ENCODE assay signal across 12 cellular contexts in the genomic region with DNA sequence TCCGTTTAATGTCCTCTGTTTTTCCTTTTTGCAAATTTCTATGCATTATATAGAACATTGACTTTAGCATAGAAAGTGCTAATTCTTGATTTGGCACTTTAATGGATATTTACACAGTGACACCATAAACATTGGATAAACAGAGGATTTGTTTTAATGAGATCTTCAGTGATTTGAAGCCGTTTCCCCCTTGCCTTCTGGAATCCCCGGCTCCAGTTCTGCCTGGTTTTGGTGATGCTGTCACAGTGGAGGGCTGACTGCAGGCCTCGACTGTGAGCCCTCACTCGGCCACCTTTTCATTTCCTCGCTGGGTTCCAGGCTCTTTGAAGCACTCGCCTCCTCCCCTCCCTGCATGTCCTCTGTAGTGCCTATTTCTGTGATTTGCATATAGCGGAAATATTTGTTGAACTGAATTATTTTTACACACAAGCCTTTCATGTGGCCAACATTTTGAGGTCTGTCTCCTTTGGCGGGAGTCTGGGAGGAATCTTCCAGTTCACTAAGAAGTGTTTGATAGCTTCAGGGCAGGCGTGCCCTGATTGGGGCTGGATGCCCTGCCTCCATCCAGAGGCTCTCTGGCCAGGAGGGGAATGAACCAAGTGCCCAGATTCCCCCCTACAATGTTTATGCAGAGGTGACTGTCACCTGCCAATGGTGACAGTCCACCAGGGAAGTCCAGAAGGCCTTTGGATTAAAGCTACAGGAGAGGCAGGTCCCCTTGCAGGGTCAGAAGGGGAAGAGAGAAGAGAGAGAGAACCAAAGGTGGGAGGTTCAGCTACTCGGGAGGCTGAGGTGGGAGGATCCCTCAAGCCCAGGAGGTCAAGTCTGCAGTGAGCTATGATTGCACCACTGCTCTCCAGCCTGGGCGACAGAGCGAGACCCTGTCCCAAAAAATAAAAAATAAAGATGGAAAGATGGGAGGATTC.
A peak's percentile ranks its signal among the peaks of the same experiment; 100 is the strongest.
DNase-seq lines count a peak whose midpoint lies in the region; ATAC-seq and TF ChIP-seq lines count a peak whose summit lies in the region.
"Had no signal": no experiment of that assay in that cellular context is flagged by ENCODE, and none has a peak within 500 bp of the region (broad histone marks: within the 10 kb centered on the region; RNA-seq: fewer than 3 reads in every experiment).

No MANE protein-coding gene starts in this region.

- no peaks in the 10 kb centered on the region for H3K36me3 Mint-ChIP-seq in chondrocyte (ENCODE audit: low read depth)
- H3K36me3 Mint-ChIP-seq: natural killer cell treated with Interleukin-12 subunit alpha and Interleukin-12 subunit beta and Interleukin-15 and Interleukin-18, amount 100 ng/mL, for 72 hours had no signal

- H3K27me3 ChIP-seq in cardiac muscle cell (no peaks in the 10 kb centered on the region), transverse colon (no peaks in the 10 kb centered on the region)

- peak overlapping the region; percentile 36 for H3K27ac ChIP-seq in cardiac muscle cell
- peak overlapping the region; percentile 87 to 90 (median 88) for H3K27ac ChIP-seq in transverse colon

- intact Hi-C loops in Right ventricle myocardium inferior (cut with DNase I) = no loop called here
- intact Hi-C loops in transverse colon (cut with DNase I; ENCODE audit: low total_unique reads) = loop anchor here (10.0 kb wide), 1 partner anchor 70 kb away; the partner anchor contains the start of gene CUX1

- WGBS in transverse colon (ENCODE audit: low coverage in 1 of 2), 2 donors = 50 to 57% methylated on average over 6 to 13 of the region's 13 CpGs

- H3K9me3 Mint-ChIP-seq in chondrocyte (ENCODE audit: low read depth) = no peaks in the 10 kb centered on the region
- H3K9me3 Mint-ChIP-seq: natural killer cell treated with Interleukin-12 subunit alpha and Interleukin-12 subunit beta and Interleukin-15 and Interleukin-18, amount 100 ng/mL, for 72 hours had no signal

- DNase-seq in cardiac muscle cell (ENCODE audit: low read depth in 1 of 2, low spot score in 1 of 2) (no peak), Right ventricle myocardium inferior (ENCODE audit: missing footprints) (no peak), chondrocyte (ENCODE audit: low spot score) (no peak), transverse colon (no peak), NCI-H345 treated with DMSO at 0.1 percent for 48 hours (lab: John Stamatoyannopoulos, UW; ENCODE audit: unreplicated experiment) (no peak), ecto neural progenitor cell (ENCODE audit: low spot score) (no peak)
- DNase-seq: DMS 273 treated with DMSO at 0.1 percent for 48 hours; effector CD4-positive, alpha-beta T cell; T-helper 2 cell had no signal

- no peaks in the 10 kb centered on the region for H3K27me3 Mint-ChIP-seq in chondrocyte (ENCODE audit: low read depth)
- H3K27me3 Mint-ChIP-seq: natural killer cell treated with Interleukin-12 subunit alpha and Interleukin-12 subunit beta and Interleukin-15 and Interleukin-18, amount 100 ng/mL, for 72 hours had no signal

- ATAC-seq in Right ventricle myocardium inferior (no peak), HG03066 (IDR thresholded peaks at IDR 0.05; ENCODE audit: low read depth, unreplicated experiment) (peak; percentile 62), GM19463 (IDR thresholded peaks at IDR 0.05; ENCODE audit: unreplicated experiment) (no peak)

- H3K9me3 ChIP-seq in cardiac muscle cell (ENCODE audit: low read depth) = no peaks in the 10 kb centered on the region
- no peaks in the 10 kb centered on the region for H3K9me3 ChIP-seq in transverse colon

- TF ChIP-seq CTCF in cardiac muscle cell (IDR thresholded peaks at IDR 0.05; ENCODE audit: low read depth, low read length) (no peak), chondrocyte (IDR thresholded peaks at IDR 0.05) (no peak), transverse colon (IDR thresholded peaks at IDR 0.05) (no peak)

- peaks cover 74% of the 10 kb centered on the region for H3K4me1 Mint-ChIP-seq in chondrocyte (ENCODE audit: low read depth)

- no peak for TF ChIP-seq POLR2A in transverse colon (IDR thresholded peaks at IDR 0.05)

- TF ChIP-seq EP300 in transverse colon (IDR thresholded peaks at IDR 0.05; ENCODE audit: low read depth) = no peak

- H3K4me3 ChIP-seq in cardiac muscle cell = no peak overlapping the region
- no peak overlapping the region for H3K4me3 ChIP-seq in transverse colon

- H3K27ac Mint-ChIP-seq in chondrocyte (ENCODE audit: unreplicated experiment) = peak overlapping the region; percentile 99

- peaks cover 24% of the 10 kb centered on the region for H3K4me1 ChIP-seq in cardiac muscle cell (ENCODE audit: low read depth)
- peaks cover 41 to 62% (median 49%) of the 10 kb centered on the region in 4 donors for H3K4me1 ChIP-seq in transverse colon

- H3K4me3 Mint-ChIP-seq in chondrocyte (ENCODE audit: unreplicated experiment) = no peak overlapping the region
- H3K4me3 Mint-ChIP-seq: natural killer cell treated with Interleukin-12 subunit alpha and Interleukin-12 subunit beta and Interleukin-15 and Interleukin-18, amount 100 ng/mL, for 72 hours had no signal

- no peaks in the 10 kb centered on the region for H3K36me3 ChIP-seq in cardiac muscle cell
- no peaks in the 10 kb centered on the region for H3K36me3 ChIP-seq in transverse colon

- in situ Hi-C loops in transverse colon (cut with MboI; ENCODE audit: low pct_ligation_motif_present in 1 of 4, low pct_unique_long_range_greater_than_20kb in 1 of 4, low sequenced_read_pairs in 3 of 4) = no loop called here
